8 cellular contexts compared by ENCODE assay signal in the genomic region with DNA sequence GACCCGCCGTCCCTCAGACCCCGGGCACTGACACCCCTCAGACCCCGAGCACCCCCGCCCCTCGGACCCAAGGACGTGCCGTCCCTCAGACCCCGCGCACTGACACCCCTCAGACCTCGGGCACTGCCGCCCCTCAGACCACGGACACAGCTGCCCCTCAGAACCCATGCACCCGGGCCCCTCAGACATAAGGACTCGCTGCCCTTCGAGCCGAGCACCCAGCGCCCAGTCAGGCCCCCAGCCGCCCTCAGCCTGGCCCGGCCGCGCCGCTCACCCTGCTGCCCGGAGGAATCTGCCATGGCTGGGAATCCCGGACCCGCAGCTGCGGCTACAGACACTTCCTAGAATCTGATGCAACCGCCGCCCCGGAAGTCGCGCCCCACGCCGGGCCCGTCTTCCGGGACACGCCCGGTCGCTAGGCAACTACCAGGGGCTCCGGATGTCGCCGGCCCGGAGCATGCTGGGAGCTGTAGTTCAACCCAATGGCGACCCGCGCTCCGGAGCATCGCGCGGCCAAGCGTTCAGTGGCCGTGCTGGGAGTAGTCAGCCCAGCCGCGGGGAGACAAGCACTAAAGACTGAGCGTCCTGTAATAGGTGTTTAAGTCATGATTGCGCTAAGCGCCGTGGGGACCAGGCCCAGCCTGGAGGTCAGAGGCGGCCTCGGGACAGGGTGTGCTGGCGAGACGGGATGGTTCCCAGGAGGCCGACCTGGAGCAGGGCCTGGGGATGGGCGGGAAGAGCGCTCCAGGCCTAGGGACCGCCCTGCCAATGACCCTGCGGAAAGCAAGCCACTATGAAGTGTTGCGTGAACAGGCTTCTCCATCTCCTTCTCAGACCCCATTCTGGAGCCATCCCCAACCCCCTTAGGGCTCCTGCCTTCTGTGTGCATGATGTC. TPM values are rescaled to one million over a fixed set of nuclear protein-coding genes. Genes with fewer than 3 reads are reported as not detected.
DNase-seq lines count a peak whose midpoint lies in the region; ATAC-seq and TF ChIP-seq lines count a peak whose summit lies in the region.

Gene CARS1 (minus strand): TSS at position 355 of the 895 bp plus-strand sequence. CDS start 56 bp downstream, at position 299.

- intact Hi-C loops in uterus (cut with DNase I; ENCODE audit: low total_unique reads) = no loop called here

- in situ Hi-C loops in GM13976 (cut with MboI; ENCODE audit: low sequenced_read_pairs, unreplicated experiment) = no loop called here

- peaks cover 30% of the 10 kb centered on the region for H3K4me1 Mint-ChIP-seq in T-helper 17 cell

- ATAC-seq in HG02870 (IDR thresholded peaks at IDR 0.05; ENCODE audit: unreplicated experiment) (peak; percentile 97), T-helper 17 cell (peak; percentile 99)

- H3K27me3 ChIP-seq in right atrium auricular region = no peaks in the 10 kb centered on the region
- H3K27me3 ChIP-seq in uterus = no peaks in the 10 kb centered on the region

- H3K4me1 ChIP-seq in right atrium auricular region (peaks cover 0 to 27% of the 10 kb centered on the region in 2 donors), uterus (peaks cover 7 to 8% of the 10 kb centered on the region in 2 donors)

- peak within 1 kb of the TSS; percentile 86 for H3K27ac Mint-ChIP-seq in T-helper 17 cell

- H3K36me3 ChIP-seq in right atrium auricular region (no peaks in the 10 kb centered on the region), uterus (no peaks in the 10 kb centered on the region)

- no peaks in the 10 kb centered on the region for H3K36me3 Mint-ChIP-seq in T-helper 17 cell (ENCODE audit: low read depth)

- H3K27ac ChIP-seq in right atrium auricular region (peak within 1 kb of the TSS; percentile 76 to 83), uterus (peak within 1 kb of the TSS; percentile 76 to 82)

- peak within 1 kb of the TSS; percentile 88 for H3K4me3 Mint-ChIP-seq in T-helper 17 cell

- TF ChIP-seq POLR2A in uterus (IDR thresholded peaks at IDR 0.05) = peak in 1 of 2 donors; percentile 42

- H3K9me3 ChIP-seq in T-helper 17 cell (ENCODE audit: control insufficient read depth, low read length, poor library complexity, severe bottlenecking) = no peaks in the 10 kb centered on the region
- no peaks in the 10 kb centered on the region for H3K9me3 ChIP-seq in right atrium auricular region
- H3K9me3 ChIP-seq in uterus = no peaks in the 10 kb centered on the region

- DNase-seq in GM13976 (ENCODE audit: low spot score) (peak; percentile 97), NCI-H146 treated with DMSO at 0.1 percent for 48 hours (lab: John Stamatoyannopoulos, UW; ENCODE audit: unreplicated experiment) (peak; percentile 88), T-helper 17 cell (peak; percentile 89 to 92 (median 90)), amygdala (lab: John Stamatoyannopoulos, UW) (peak; percentile 65 to 98 (median 91)), right atrium auricular region (ENCODE audit: low spot score) (peak; percentile 97), pulmonary artery endothelial cell (ENCODE audit: low read depth, low spot score) (peak; percentile 63), uterus (peak; percentile 95)

- H3K4me3 ChIP-seq in right atrium auricular region = peak within 1 kb of the TSS; percentile 67 to 99
- H3K4me3 ChIP-seq in uterus = peak within 1 kb of the TSS; percentile 80 to 99

- peaks cover 4% of the 10 kb centered on the region for H3K27me3 Mint-ChIP-seq in T-helper 17 cell

- TF ChIP-seq CTCF in GM13976 (IDR thresholded peaks at IDR 0.05; ENCODE audit: borderline replicate concordance, control extremely low read depth, extremely low read depth, insufficient read depth, missing control alignments) (no peak), right atrium auricular region (IDR thresholded peaks at IDR 0.05) (no peak), uterus (IDR thresholded peaks at IDR 0.05) (peak in 1 of 4 experiments; percentile 39)

RNA-seq across cellular contexts. Expression of gene CARS1, which starts in this region (rescaled TPM):
- total RNA-seq in T-helper 17 cell = 10 to 100 TPM; 41.4 to 52.0 TPM
- total RNA-seq in right atrium auricular region = 10 to 100 TPM; 12.2 to 15.3 TPM
- 49.8 and 67.5 TPM in 2 replicates for total RNA-seq in pulmonary artery endothelial cell
- 10 to 100 TPM; 13.2 to 39.5 (median 27.4) TPM for total RNA-seq in uterus

Comparison
In these comparisons a context has a peak if more than half of its experiments do, and no peak if none do; other contexts are left out.
1. Peak in every context shown above with its lines: DNase-seq, ATAC-seq, H3K4me3 ChIP-seq and H3K27ac ChIP-seq.